Comparison of ENCODE assay signal across 15 cellular contexts in the genomic region with DNA sequence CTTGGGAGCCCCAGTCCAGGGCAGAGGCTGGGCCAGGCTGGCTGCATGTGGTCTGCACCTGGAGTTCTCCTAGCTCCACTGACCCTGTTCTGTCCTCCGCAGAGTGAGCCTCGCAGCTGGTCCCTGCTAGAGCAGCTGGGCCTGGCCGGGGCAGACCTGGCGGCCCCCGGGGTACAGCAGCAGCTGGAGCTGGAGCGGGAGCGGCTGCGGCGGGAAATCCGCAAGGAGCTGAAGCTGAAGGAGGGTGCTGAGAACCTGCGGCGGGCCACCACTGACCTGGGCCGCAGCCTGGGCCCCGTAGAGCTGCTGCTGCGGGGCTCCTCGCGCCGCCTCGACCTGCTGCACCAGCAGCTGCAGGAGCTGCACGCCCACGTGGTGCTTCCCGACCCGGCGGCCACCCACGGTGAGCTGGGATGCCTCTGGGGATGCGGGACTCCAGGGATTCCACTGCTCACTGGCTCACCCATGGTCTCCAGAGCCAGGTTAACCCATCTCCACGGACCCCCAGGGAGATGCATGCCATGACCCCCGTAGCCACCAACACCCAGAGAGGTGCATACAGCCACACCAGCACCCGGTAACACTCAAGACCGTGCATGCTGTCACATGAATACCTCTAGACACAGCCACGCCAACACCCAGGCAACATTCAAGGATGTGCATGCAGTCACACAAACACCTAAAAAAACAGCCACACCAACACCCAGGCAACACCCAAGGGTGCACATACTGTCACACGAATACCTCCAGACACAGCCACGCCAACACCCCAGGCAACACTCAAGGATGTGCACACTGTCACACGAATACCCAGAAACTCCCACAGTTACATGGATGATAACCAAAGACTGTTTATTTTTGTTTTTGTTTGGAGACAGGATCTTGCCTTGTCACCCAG. TPM values are rescaled to one million over a fixed set of nuclear protein-coding genes. Genes with fewer than 3 reads are reported as not detected.
DNase-seq lines count a peak whose midpoint lies in the region; ATAC-seq and TF ChIP-seq lines count a peak whose summit lies in the region.
"Had no signal": no experiment of that assay in that cellular context is flagged by ENCODE, and none has a peak within 500 bp of the region (broad histone marks: within the 10 kb centered on the region; RNA-seq: fewer than 3 reads in every experiment).

No MANE protein-coding gene starts in this region.

- H4K5ac ChIP-seq in mesendoderm (ENCODE audit: low read length) = no peak overlapping the region

- WGBS in mesendoderm (ENCODE audit: extremely low coverage, insufficient coverage, low lambda C conversion rate) = no CpG with 5 or more reads among the region's 34 CpGs

- peak overlapping the region in 8 of 10 experiments; percentile 56 to 77 (median 64); a peak in 16 of 20 replicates for H3K4me3 ChIP-seq in BLaER1 treated with 17β-estradiol and CSF1 and Interleukin-3, amounts not matched to agents 10 nM and 100 nM
- peak overlapping the region; percentile 59 for H3K4me3 ChIP-seq in GM12864 (ENCODE audit: low read depth, low read length)
- H3K4me3 ChIP-seq in mesendoderm (ENCODE audit: low read length) = no peak overlapping the region
- H3K4me3 ChIP-seq: hepatocyte, prostate gland had no signal

- H3K23ac ChIP-seq in mesendoderm (ENCODE audit: low read length) = no peak overlapping the region

- H2BK15ac ChIP-seq in mesendoderm (replicated peaks; ENCODE audit: low read depth) = no peak overlapping the region

- POLR2A ChIA-PET in HEK293T (lab: Yijun Ruan, JAX) = no interaction called here

- CTCF ChIA-PET in HEK293T (lab: Yijun Ruan, JAX) = no interaction called here

- H3K9ac ChIP-seq in BLaER1 treated with 17β-estradiol and CSF1 and Interleukin-3, amounts not matched to agents 10 nM and 100 nM = peak overlapping the region; percentile 75 to 85 (median 82)
- H3K9ac ChIP-seq in mesendoderm (ENCODE audit: low read length) = no peak overlapping the region

- ATAC-seq in omental fat pad (ENCODE audit: low FRiP score) = no peak

- no peaks in the 10 kb centered on the region for H3K9me3 ChIP-seq in BLaER1 treated with 17β-estradiol and CSF1 and Interleukin-3, amounts not matched to agents 10 nM and 100 nM (replicated peaks in 1 of 11)
- H3K9me3 ChIP-seq: prostate gland had no signal

- H3K27ac Mint-ChIP-seq in activated T-helper 1 cell treated with anti-CD3 and anti-CD28 coated beads, Interleukin-12 subunit alpha, Interleukin-12 subunit beta, Interleukin-2, Interleukin-4 antibody, amounts not matched to agents 30 ng/mL and 10 ng/mL and 1 ng/mL, durations not matched to agents 14 hours and 24 hours and 36 hours = no peak overlapping the region

- peaks cover 34% of the 10 kb centered on the region for H3K36me3 Mint-ChIP-seq in activated T-helper 1 cell treated with anti-CD3 and anti-CD28 coated beads, Interleukin-12 subunit alpha, Interleukin-12 subunit beta, Interleukin-2, Interleukin-4 antibody, amounts not matched to agents 30 ng/mL and 10 ng/mL and 1 ng/mL, durations not matched to agents 14 hours and 24 hours and 36 hours (ENCODE audit: low read depth)

- peaks cover 0 to 52% (median 12%) of the 10 kb centered on the region in 11 experiments; a peak in 10 of 22 replicates for H4K20me1 ChIP-seq in BLaER1 treated with 17β-estradiol and CSF1 and Interleukin-3, amounts not matched to agents 10 nM and 100 nM

- no peaks in the 10 kb centered on the region for H3K27me3 ChIP-seq in BLaER1 treated with 17β-estradiol and CSF1 and Interleukin-3, amounts not matched to agents 10 nM and 100 nM
- H3K27me3 ChIP-seq in mesendoderm (ENCODE audit: insufficient read depth, low read length, poor library complexity) = no peaks in the 10 kb centered on the region
- H3K27me3 ChIP-seq: hepatocyte had no signal

- H2BK5ac ChIP-seq in mesendoderm (ENCODE audit: low read length) = no peak overlapping the region

- no peak overlapping the region for H3K18ac ChIP-seq in mesendoderm (ENCODE audit: low read length)

- peaks cover 29% of the 10 kb centered on the region for H3K4me1 Mint-ChIP-seq in activated T-helper 1 cell treated with anti-CD3 and anti-CD28 coated beads, Interleukin-12 subunit alpha, Interleukin-12 subunit beta, Interleukin-2, Interleukin-4 antibody, amounts not matched to agents 30 ng/mL and 10 ng/mL and 1 ng/mL, durations not matched to agents 14 hours and 24 hours and 36 hours (ENCODE audit: low read depth)

- H3K4ac ChIP-seq in mesendoderm (ENCODE audit: low read depth, low read length) = no peak overlapping the region

- intact Hi-C loops in activated T-helper 1 cell treated with anti-CD3 and anti-CD28 coated beads, Interleukin-12 subunit alpha, Interleukin-12 subunit beta, Interleukin-2, Interleukin-4 antibody, amounts not matched to agents 30 ng/mL and 10 ng/mL and 1 ng/mL, durations not matched to agents 14 hours and 24 hours and 36 hours (cut with micrococcal nuclease) = loop anchor here (2.0 kb wide), 1 partner anchor 22 kb away; a partner anchor contains a TSS

- no peak overlapping the region for H4K8ac ChIP-seq in mesendoderm (ENCODE audit: low read depth, low read length)

- H3K36me3 ChIP-seq in BLaER1 treated with 17β-estradiol and CSF1 and Interleukin-3, amounts not matched to agents 10 nM and 100 nM = peaks cover 55 to 75% (median 66%) of the 10 kb centered on the region in 11 experiments
- peaks cover 9% of the 10 kb centered on the region for H3K36me3 ChIP-seq in mesendoderm (ENCODE audit: control insufficient read depth, insufficient read depth, low read length)

- no peaks in the 10 kb centered on the region for H3K9me3 Mint-ChIP-seq in activated T-helper 1 cell treated with anti-CD3 and anti-CD28 coated beads, Interleukin-12 subunit alpha, Interleukin-12 subunit beta, Interleukin-2, Interleukin-4 antibody, amounts not matched to agents 30 ng/mL and 10 ng/mL and 1 ng/mL, durations not matched to agents 14 hours and 24 hours and 36 hours

- H2AK5ac ChIP-seq in mesendoderm (ENCODE audit: low read length) = no peak overlapping the region

- H3K79me1 ChIP-seq in mesendoderm (ENCODE audit: low read length) = no peaks in the 10 kb centered on the region

- H3K4me3 Mint-ChIP-seq in activated T-helper 1 cell treated with anti-CD3 and anti-CD28 coated beads, Interleukin-12 subunit alpha, Interleukin-12 subunit beta, Interleukin-2, Interleukin-4 antibody, amounts not matched to agents 30 ng/mL and 10 ng/mL and 1 ng/mL, durations not matched to agents 14 hours and 24 hours and 36 hours = peak overlapping the region; percentile 95

- H3K4me2 ChIP-seq in BLaER1 treated with 17β-estradiol and CSF1 and Interleukin-3, amounts not matched to agents 10 nM and 100 nM = peak overlapping the region; percentile 88 to 99 (median 96)
- H3K4me2 ChIP-seq in mesendoderm (ENCODE audit: low read length) = no peak overlapping the region
- H3K4me2 ChIP-seq: hepatocyte had no signal

- peaks cover 29 to 45% (median 38%) of the 10 kb centered on the region in 10 experiments for H3K4me1 ChIP-seq in BLaER1 treated with 17β-estradiol and CSF1 and Interleukin-3, amounts not matched to agents 10 nM and 100 nM
- no peaks in the 10 kb centered on the region for H3K4me1 ChIP-seq in mesendoderm (ENCODE audit: control insufficient read depth, low read depth, low read length)
- H3K4me1 ChIP-seq: prostate gland had no signal

- no peak for DNase-seq in GM12864 (ENCODE audit: low read depth)
- DNase-seq in activated T-helper 1 cell treated with anti-CD3 and anti-CD28 coated beads, Interleukin-12 subunit alpha, Interleukin-12 subunit beta, Interleukin-2, Interleukin-4 antibody, amounts not matched to agents 30 ng/mL and 10 ng/mL and 1 ng/mL, durations not matched to agents 14 hours and 24 hours and 36 hours (ENCODE audit: low spot score) = no peak
- DNase-seq in mesendoderm = no peak
- DNase-seq in omental fat pad (ENCODE audit: low spot score) = no peak
- DNase-seq in HEK293T (ENCODE audit: extremely low spot score) = no peak
- DNase-seq in stimulated activated CD4-positive, alpha-beta T cell treated with anti-CD3 and anti-CD28 coated beads, Interleukin-4, amount 100 ng/mL, for 1 hour = no peak
- no peak for DNase-seq in COR-L47 (lab: John Stamatoyannopoulos, UW)
- DNase-seq: activated CD8-positive, alpha-beta memory T cell treated with anti-CD3 and anti-CD28 coated beads, Interleukin-2, amount 50 U/mL, for 48 hours; stimulated activated CD4-positive, alpha-beta T cell treated with anti-CD3 and anti-CD28 coated beads, Interleukin-1b, Interleukin-23, amount 100 ng/mL, for 48 hours; stimulated activated naive CD4-positive, alpha-beta T cell treated with Interleukin-2 at 50 U/mL for 16 hours; T-helper 9 cell had no signal

- no peaks in the 10 kb centered on the region for H3K79me2 ChIP-seq in mesendoderm (ENCODE audit: control insufficient read depth, insufficient read depth, low read length)

- TF ChIP-seq CTCF in GM12864 (IDR thresholded peaks at IDR 0.05; ENCODE audit: low read depth, low read length, missing control alignments) (no peak), omental fat pad (IDR thresholded peaks at IDR 0.05) (no peak)

- no peaks in the 10 kb centered on the region for H3K27me3 Mint-ChIP-seq in activated T-helper 1 cell treated with anti-CD3 and anti-CD28 coated beads, Interleukin-12 subunit alpha, Interleukin-12 subunit beta, Interleukin-2, Interleukin-4 antibody, amounts not matched to agents 30 ng/mL and 10 ng/mL and 1 ng/mL, durations not matched to agents 14 hours and 24 hours and 36 hours (ENCODE audit: insufficient read depth)

- H3K56ac ChIP-seq in mesendoderm (ENCODE audit: low read length) = no peak overlapping the region

- no peak overlapping the region for H2BK120ac ChIP-seq in mesendoderm (ENCODE audit: low read depth, low read length)

- H3K27ac ChIP-seq in BLaER1 treated with 17β-estradiol and CSF1 and Interleukin-3, amounts not matched to agents 10 nM and 100 nM = peak overlapping the region; percentile 72 to 91 (median 85)
- H3K27ac ChIP-seq in mesendoderm (ENCODE audit: low read depth, low read length) = peak overlapping the region; percentile 4
- H3K27ac ChIP-seq: epithelial cell of prostate, hepatocyte, prostate gland had no signal

RNA-seq across cellular contexts. Expression of a gene that starts 8.2 kb away (rescaled TPM):
- total RNA-seq in activated T-helper 1 cell treated with anti-CD3 and anti-CD28 coated beads, Interleukin-12 subunit alpha, Interleukin-12 subunit beta, Interleukin-2, Interleukin-4 antibody, amounts not matched to agents 30 ng/mL and 10 ng/mL and 1 ng/mL, durations not matched to agents 14 hours and 24 hours and 36 hours = 151 and 180 TPM in 2 replicates
- 35.9 TPM for polyA plus RNA-seq in mesendoderm (2013, experiment 1 of 2)
- 37.9 TPM for polyA plus RNA-seq in mesendoderm (2013, experiment 2 of 2)
- total RNA-seq in omental fat pad = 100 to 1,000 TPM in 1 of 4 donors, 10 to 100 TPM in 3; 47.3 to 104 (median 85.0) TPM

RNA-seq across cellular contexts. Expression of a gene that starts 22.1 kb away (rescaled TPM):
- total RNA-seq in activated T-helper 1 cell treated with anti-CD3 and anti-CD28 coated beads, Interleukin-12 subunit alpha, Interleukin-12 subunit beta, Interleukin-2, Interleukin-4 antibody, amounts not matched to agents 30 ng/mL and 10 ng/mL and 1 ng/mL, durations not matched to agents 14 hours and 24 hours and 36 hours = 273 and 287 TPM in 2 replicates
- 147 TPM for polyA plus RNA-seq in mesendoderm (2013, experiment 1 of 2)
- 152 TPM for polyA plus RNA-seq in mesendoderm (2013, experiment 2 of 2)
- total RNA-seq in omental fat pad = 100 to 1,000 TPM in 1 of 4 donors, 10 to 100 TPM in 3; 68.4 to 139 (median 76.3) TPM

RNA-seq across cellular contexts. Expression of a gene that starts 33.9 kb away (rescaled TPM):
- 0.44 and 0.78 TPM in 2 replicates for total RNA-seq in activated T-helper 1 cell treated with anti-CD3 and anti-CD28 coated beads, Interleukin-12 subunit alpha, Interleukin-12 subunit beta, Interleukin-2, Interleukin-4 antibody, amounts not matched to agents 30 ng/mL and 10 ng/mL and 1 ng/mL, durations not matched to agents 14 hours and 24 hours and 36 hours
- 0.11 TPM for polyA plus RNA-seq in mesendoderm (2013, experiment 1 of 2)
- 0.07 TPM for polyA plus RNA-seq in mesendoderm (2013, experiment 2 of 2)
- not detected for total RNA-seq in omental fat pad

RNA-seq across cellular contexts. Expression of a gene that starts 54.6 kb away (rescaled TPM):
- total RNA-seq in activated T-helper 1 cell treated with anti-CD3 and anti-CD28 coated beads, Interleukin-12 subunit alpha, Interleukin-12 subunit beta, Interleukin-2, Interleukin-4 antibody, amounts not matched to agents 30 ng/mL and 10 ng/mL and 1 ng/mL, durations not matched to agents 14 hours and 24 hours and 36 hours = 42.9 and 43.7 TPM in 2 replicates
- polyA plus RNA-seq in mesendoderm (2013, experiment 1 of 2) = 47.1 TPM
- 46.7 TPM for polyA plus RNA-seq in mesendoderm (2013, experiment 2 of 2)
- 10 to 100 TPM; 47.0 to 77.6 (median 59.0) TPM for total RNA-seq in omental fat pad
